ENCODE assay signal across 8 cellular contexts in genomic region chr2:163191372-163191771, GRCh38.
DNase-seq lines count a peak whose midpoint lies in the region; ATAC-seq and TF ChIP-seq lines count a peak whose summit lies in the region.

No MANE protein-coding gene starts in this region.

- no peak overlapping the region for H4K91ac ChIP-seq in mesenchymal stem cell (ENCODE audit: low read length)

- no peak overlapping the region for H3K9ac ChIP-seq in mesenchymal stem cell (ENCODE audit: low read length)

- H3K4ac ChIP-seq in mesenchymal stem cell (ENCODE audit: low read depth in 1 of 2, low read length in 2 of 2): no peak overlapping the region

- no peak overlapping the region for H2BK5ac ChIP-seq in mesenchymal stem cell (ENCODE audit: low read depth, low read length, poor library complexity, severe bottlenecking)

- TF ChIP-seq POLR2A in body of pancreas (IDR thresholded peaks at IDR 0.05): no peak

- intact Hi-C loops in body of pancreas (cut with DNase I): no loop called here

- H3K9me3 ChIP-seq in body of pancreas (no peaks in the 10 kb centered on the region), mesenchymal stem cell (ENCODE audit: control insufficient read depth, low read length) (no peaks in the 10 kb centered on the region)

- TF ChIP-seq CTCF in body of pancreas (IDR thresholded peaks at IDR 0.05): peak in 5 of 7 experiments; percentile 41 to 52 (median 45)

- H3K27ac ChIP-seq in body of pancreas: no peak overlapping the region
- H3K27ac ChIP-seq in mesenchymal stem cell (ENCODE audit: low read length, poor library complexity, severe bottlenecking): no peak overlapping the region

- H3K36me3 ChIP-seq in body of pancreas (replicated peaks in 1 of 2; ENCODE audit: insufficient read depth in 1 of 2, low read depth in 2 of 2) (no peaks in the 10 kb centered on the region), mesenchymal stem cell (ENCODE audit: control insufficient read depth in 1 of 2, insufficient read depth in 2 of 2, low read depth in 1 of 2, low read length in 2 of 2) (no peaks in the 10 kb centered on the region)

- DNase-seq in CD1c-positive myeloid dendritic cell (ENCODE audit: extremely low spot score) (peak; percentile 44), NCI-H1436 treated with DMSO at 0.1 percent for 48 hours (lab: John Stamatoyannopoulos, UW) (peak; percentile 37), body of pancreas (peak in 3 of 4 donors; percentile 13 to 18 (median 15)), mesenchymal stem cell (peak; percentile 56)
- DNase-seq in activated CD4-positive, alpha-beta T cell treated with anti-CD3 and anti-CD28 coated beads, Interleukin-2, amount 50 U/mL, for 48 hours: no peak

- H3K79me1 ChIP-seq in mesenchymal stem cell (replicated peaks; ENCODE audit: low read length, poor library complexity, severe bottlenecking): no peaks in the 10 kb centered on the region

- peak; percentile 50 for ATAC-seq in GM19455 (IDR thresholded peaks at IDR 0.05; ENCODE audit: unreplicated experiment)
- no peak for ATAC-seq in body of pancreas
- ATAC-seq in HG02763 (IDR thresholded peaks at IDR 0.05; ENCODE audit: unreplicated experiment): no peak
- no peak for ATAC-seq in GM19395 (IDR thresholded peaks at IDR 0.05; ENCODE audit: unreplicated experiment)

- no peak overlapping the region for H4K8ac ChIP-seq in mesenchymal stem cell (ENCODE audit: low read length)

- H2AK5ac ChIP-seq in mesenchymal stem cell (ENCODE audit: low read length, severe bottlenecking): no peak overlapping the region

- no peak overlapping the region for H2BK120ac ChIP-seq in mesenchymal stem cell (ENCODE audit: low read depth, low read length)

- H3K27me3 ChIP-seq in body of pancreas: no peaks in the 10 kb centered on the region
- no peaks in the 10 kb centered on the region for H3K27me3 ChIP-seq in mesenchymal stem cell (ENCODE audit: control insufficient read depth in 1 of 2, insufficient read depth in 1 of 2, low read length in 2 of 2)

- no peak overlapping the region for H3K4me2 ChIP-seq in mesenchymal stem cell (ENCODE audit: low read length, poor library complexity, severe bottlenecking)

- no peak overlapping the region for H2BK15ac ChIP-seq in mesenchymal stem cell (ENCODE audit: low read depth, poor library complexity, severe bottlenecking)

- H3K14ac ChIP-seq in mesenchymal stem cell (ENCODE audit: low read length in 2 of 2): no peak overlapping the region

- H2AFZ ChIP-seq in mesenchymal stem cell (ENCODE audit: low read depth, low read length): no peak overlapping the region

- H3K23ac ChIP-seq in mesenchymal stem cell (ENCODE audit: low read length in 2 of 2): no peak overlapping the region

- no peak overlapping the region for H3K4me3 ChIP-seq in body of pancreas
- no peak overlapping the region for H3K4me3 ChIP-seq in mesenchymal stem cell (ENCODE audit: insufficient read depth in 1 of 2, low read depth in 1 of 2, low read length in 2 of 2)

- H3K4me1 ChIP-seq in body of pancreas: no peaks in the 10 kb centered on the region
- H3K4me1 ChIP-seq in mesenchymal stem cell (ENCODE audit: control insufficient read depth, insufficient read depth, low read depth, low read length): no peaks in the 10 kb centered on the region

- H2BK12ac ChIP-seq in mesenchymal stem cell (ENCODE audit: low read length in 2 of 2): no peak overlapping the region

- no peak overlapping the region for H3K18ac ChIP-seq in mesenchymal stem cell (ENCODE audit: low read depth in 1 of 2, low read length in 2 of 2)

Comparison
In these comparisons a context has a peak if more than half of its experiments do, and no peak if none do; other contexts are left out.
1. DNase-seq: peak in CD1c-positive myeloid dendritic cell (single experiment), NCI-H1436 treated with DMSO at 0.1 percent for 48 hours (single experiment), body of pancreas (3 of 4) and mesenchymal stem cell (single experiment); none in activated CD4-positive, alpha-beta T cell treated with anti-CD3 and anti-CD28 coated beads, Interleukin-2, amount 50 U/mL, for 48 hours (0 of 2).